ENCODE assay signal across 8 cellular contexts in the genomic region with DNA sequence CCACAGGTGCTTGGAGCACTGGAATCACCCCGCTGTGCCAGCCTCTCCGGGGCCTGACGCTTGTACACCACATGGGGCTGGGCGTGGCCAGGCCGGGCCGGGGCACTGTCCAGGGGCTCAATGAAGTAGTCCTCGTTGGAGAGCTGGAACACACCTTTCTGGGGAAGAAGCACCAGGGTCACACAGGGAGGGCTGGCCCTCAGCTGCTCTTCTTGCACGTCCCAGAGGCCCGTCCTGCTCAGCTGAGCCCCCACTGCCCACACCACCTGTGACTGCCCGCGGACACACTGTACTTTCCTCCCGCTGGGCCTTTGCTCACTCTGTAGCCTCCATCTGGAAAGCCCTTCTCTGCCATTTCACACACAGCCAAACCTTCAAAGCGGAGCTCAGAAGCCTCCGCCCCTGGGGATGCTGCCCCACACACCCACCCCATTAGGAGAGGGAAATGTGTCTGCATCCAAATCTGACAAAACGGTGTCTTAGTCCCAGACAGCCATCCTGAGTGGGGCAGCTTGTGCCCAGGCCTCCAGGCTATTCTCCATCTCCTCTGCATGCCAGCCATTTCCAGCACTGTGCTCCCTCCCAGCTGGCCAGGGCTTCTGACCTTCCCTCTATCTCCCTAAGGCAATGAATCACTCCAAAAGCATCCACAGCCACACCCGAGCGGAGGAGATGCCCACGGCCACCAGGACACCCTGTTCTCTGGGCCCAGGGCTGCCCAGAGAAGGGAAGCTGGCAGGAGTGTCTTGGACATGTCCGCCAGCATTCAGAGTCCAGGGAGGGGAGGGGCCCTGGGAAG. TPM values are rescaled to one million over a fixed set of nuclear protein-coding genes. Genes with fewer than 3 reads are reported as not detected.
DNase-seq lines count a peak whose midpoint lies in the region; ATAC-seq and TF ChIP-seq lines count a peak whose summit lies in the region.
"Not testable (repeated sequence)": the region's sequence is repeated elsewhere in the genome, so short reads cannot be mapped to it uniquely, and the experiment has no call there.

No MANE protein-coding gene starts in this region.

- TF ChIP-seq CTCF in IMR-90 (conservative IDR thresholded peaks at IDR 0.05; ENCODE audit: low read depth, low read length); RWPE2 (IDR thresholded peaks at IDR 0.05; ENCODE audit: poor library complexity, severe bottlenecking); fibroblast of pulmonary artery (IDR thresholded peaks at IDR 0.05; ENCODE audit: low read length, missing control alignments); osteoblast (IDR thresholded peaks at IDR 0.05; ENCODE audit: extremely low read depth, low read depth, low read length); upper lobe of right lung (IDR thresholded peaks at IDR 0.05): not testable (repeated sequence)

- peak; percentile 96 for ATAC-seq in IMR-90 (ENCODE audit: low read depth)
- peak; percentile 98 for ATAC-seq in RWPE2 (ENCODE audit: low read depth)
- ATAC-seq in left ventricle myocardium superior: peak; percentile 93
- ATAC-seq in upper lobe of right lung: not testable (repeated sequence)

- H3K36me3 ChIP-seq in IMR-90 (ENCODE audit: control insufficient read depth, insufficient read depth, low read length): peaks cover 33% of the 10 kb centered on the region
- H3K36me3 ChIP-seq in RWPE2 (ENCODE audit: low read depth); upper lobe of right lung: not testable (repeated sequence)
- H3K36me3 ChIP-seq in osteoblast (ENCODE audit: insufficient read depth, low read length): peaks cover 11% of the 10 kb centered on the region

- not testable (repeated sequence) for H3K18ac ChIP-seq in IMR-90 (ENCODE audit: low read depth, low read length)

- not testable (repeated sequence) for H3K27me3 ChIP-seq in IMR-90 (ENCODE audit: control insufficient read depth, insufficient read depth, low read length); RWPE2 (ENCODE audit: insufficient read depth, poor library complexity, severe bottlenecking); osteoblast (ENCODE audit: insufficient read depth, low read length); upper lobe of right lung

- intact Hi-C loops in IMR-90 (cut with micrococcal nuclease); left ventricle myocardium superior (cut with micrococcal nuclease); upper lobe of right lung (cut with DNase I): not testable (repeated sequence)

- H4K20me1 ChIP-seq in IMR-90 (ENCODE audit: insufficient read depth, low read length); osteoblast (ENCODE audit: insufficient read depth, low read length): not testable (repeated sequence)

- H3K4ac ChIP-seq in IMR-90 (ENCODE audit: low read depth, low read length): peak overlapping the region; percentile 56

- not testable (repeated sequence) for H3K79me1 ChIP-seq in IMR-90 (ENCODE audit: low read depth in 1 of 2, low read length in 2 of 2)

- not testable (repeated sequence) for H3K79me2 ChIP-seq in osteoblast (ENCODE audit: insufficient read depth, low read length)

- H3K23ac ChIP-seq in IMR-90 (ENCODE audit: low read depth, low read length): not testable (repeated sequence)

- H3K9me3 ChIP-seq in IMR-90 (ENCODE audit: control insufficient read depth, insufficient read depth, low read length); RWPE2 (ENCODE audit: severe bottlenecking); osteoblast (ENCODE audit: low read depth, low read length); upper lobe of right lung: not testable (repeated sequence)

- not testable (repeated sequence) for H3K56ac ChIP-seq in IMR-90 (ENCODE audit: extremely low read depth, insufficient read depth, low read length)

- H4K8ac ChIP-seq in IMR-90 (ENCODE audit: low read depth in 2 of 2, low read length in 2 of 2): peak overlapping the region in 1 of 2 experiments; percentile 55; a peak in 1 of 4 replicates

- not testable (repeated sequence) for BruUV-seq in IMR-90 (replicated peaks; lab: Mats Ljungman, UMichigan)

- H3K14ac ChIP-seq in IMR-90 (replicated peaks; ENCODE audit: low read depth, low read length): peak overlapping the region; percentile 59

- not testable (repeated sequence) for H3K9ac ChIP-seq in IMR-90 (ENCODE audit: low read depth, low read length)

- H2BK15ac ChIP-seq in IMR-90 (ENCODE audit: low read depth, low read length): not testable (repeated sequence)

- CTCF ChIA-PET in IMR-90 (lab: Yijun Ruan, JAX): not testable (repeated sequence)

- dilution Hi-C loops in IMR-90 (cut with HindIII; ENCODE audit: low sequenced_read_pairs, unreplicated experiment): not testable (repeated sequence)

- H3K27ac ChIP-seq in IMR-90 (ENCODE audit: insufficient read depth, low read length); osteoblast (ENCODE audit: low read depth, low read length); upper lobe of right lung: not testable (repeated sequence)
- H3K27ac ChIP-seq in RWPE2 (ENCODE audit: poor library complexity, severe bottlenecking): peak overlapping the region; percentile 59

- peak overlapping the region; percentile 68 for H2BK120ac ChIP-seq in IMR-90 (ENCODE audit: low read depth, low read length)

- H3K9me1 ChIP-seq in IMR-90 (ENCODE audit: insufficient read depth, low read length): not testable (repeated sequence)

- H3K4me3 ChIP-seq in IMR-90 (ENCODE audit: insufficient read depth, low read depth, low read length); RWPE2 (ENCODE audit: severe bottlenecking); fibroblast of pulmonary artery (replicated peaks; ENCODE audit: low read depth, low read length); osteoblast (ENCODE audit: insufficient read depth, low read length); upper lobe of right lung: not testable (repeated sequence)

- H2BK20ac ChIP-seq in IMR-90 (ENCODE audit: low read depth, low read length): not testable (repeated sequence)

- not testable (repeated sequence) for H2BK5ac ChIP-seq in IMR-90 (ENCODE audit: low read depth, low read length, poor library complexity, severe bottlenecking)

- not testable (repeated sequence) for H3K4me1 ChIP-seq in IMR-90 (ENCODE audit: control insufficient read depth, insufficient read depth, low read length); RWPE2 (ENCODE audit: insufficient read depth, poor library complexity, severe bottlenecking); osteoblast (ENCODE audit: insufficient read depth, low read length); upper lobe of right lung

- DNase-seq in EH (ENCODE audit: low read depth): peak; percentile 83
- peak; percentile 8 for DNase-seq in IMR-90
- DNase-seq in RWPE2 (ENCODE audit: low spot score): not testable (repeated sequence)
- peak; percentile 35 for DNase-seq in astrocyte of the hippocampus (ENCODE audit: low read depth, low spot score)
- peak; percentile 37 for DNase-seq in fibroblast of pulmonary artery (ENCODE audit: low read depth)
- DNase-seq in left ventricle myocardium superior: peak; percentile 51
- DNase-seq in osteoblast (ENCODE audit: insufficient read length, low spot score, missing footprints): peak; percentile 97
- peak; percentile 57 for DNase-seq in upper lobe of right lung

- peak overlapping the region; percentile 28; the same call in 1 of the 2 replicates for H2AK5ac ChIP-seq in IMR-90 (ENCODE audit: low read depth, low read length)

- POLR2A ChIA-PET in IMR-90 (lab: Charles Lee; ENCODE audit: unreplicated experiment): not testable (repeated sequence)

- peak overlapping the region; percentile 55; the same call in 1 of the 2 replicates for H4K91ac ChIP-seq in IMR-90 (ENCODE audit: insufficient read depth, low read depth, low read length)

- H2AFZ ChIP-seq in IMR-90 (replicated peaks; ENCODE audit: low read length, poor library complexity); osteoblast (ENCODE audit: low read length): not testable (repeated sequence)

- in situ Hi-C loops in IMR-90 (cut with MboI; ENCODE audit: low sequenced_read_pairs): not testable (repeated sequence)

- not testable (repeated sequence) for H4K5ac ChIP-seq in IMR-90 (ENCODE audit: low read depth, low read length)

- H3K4me2 ChIP-seq in IMR-90 (ENCODE audit: low read depth, low read length): not testable (repeated sequence)
- H3K4me2 ChIP-seq in osteoblast (ENCODE audit: insufficient read depth, low read length): peak overlapping the region; percentile 10

- H2AK9ac ChIP-seq in IMR-90 (replicated peaks; ENCODE audit: low read depth, low read length, poor library complexity): not testable (repeated sequence)

- 89% methylated on average over 5 of the region's 19 CpGs; no CpG with 5 or more reads in 1 of the 2 experiments for WGBS in IMR-90 (ENCODE audit: extremely low coverage in 2 of 2, insufficient read length in 1 of 2), 2 experiments

- not testable (repeated sequence) for TF ChIP-seq POLR2A in IMR-90 (IDR thresholded peaks at IDR 0.05; ENCODE audit: low read depth, low read length)

- not testable (repeated sequence) for TF ChIP-seq RAD21 in IMR-90 (IDR thresholded peaks at IDR 0.05; ENCODE audit: low read length)

RNA-seq across cellular contexts. Expression of a gene that starts 13.1 kb away (rescaled TPM):
- 0.83 and 1.4 TPM in 2 replicates for total RNA-seq in IMR-90 (2012; rRNA removed)
- 12.6 and 13.2 TPM in 2 replicates for polyA plus RNA-seq in IMR-90 (2012; rRNA removed)
- 10.8 and 17.1 TPM in 2 replicates for polyA plus RNA-seq in IMR-90 (2012; cell fraction: cytosol; rRNA removed)
- polyA plus RNA-seq in IMR-90 (2012; cell fraction: nucleus; rRNA removed; ENCODE audit: low replicate concordance): 42.6 and 102 TPM in 2 replicates
- 37.9 TPM for total RNA-seq in left ventricle myocardium superior
- total RNA-seq in osteoblast: 32.4 and 34.0 TPM in 2 replicates
- 9.1 TPM for total RNA-seq in upper lobe of right lung
